Comparison of ENCODE assay signal across 9 cellular contexts in the genomic region with DNA sequence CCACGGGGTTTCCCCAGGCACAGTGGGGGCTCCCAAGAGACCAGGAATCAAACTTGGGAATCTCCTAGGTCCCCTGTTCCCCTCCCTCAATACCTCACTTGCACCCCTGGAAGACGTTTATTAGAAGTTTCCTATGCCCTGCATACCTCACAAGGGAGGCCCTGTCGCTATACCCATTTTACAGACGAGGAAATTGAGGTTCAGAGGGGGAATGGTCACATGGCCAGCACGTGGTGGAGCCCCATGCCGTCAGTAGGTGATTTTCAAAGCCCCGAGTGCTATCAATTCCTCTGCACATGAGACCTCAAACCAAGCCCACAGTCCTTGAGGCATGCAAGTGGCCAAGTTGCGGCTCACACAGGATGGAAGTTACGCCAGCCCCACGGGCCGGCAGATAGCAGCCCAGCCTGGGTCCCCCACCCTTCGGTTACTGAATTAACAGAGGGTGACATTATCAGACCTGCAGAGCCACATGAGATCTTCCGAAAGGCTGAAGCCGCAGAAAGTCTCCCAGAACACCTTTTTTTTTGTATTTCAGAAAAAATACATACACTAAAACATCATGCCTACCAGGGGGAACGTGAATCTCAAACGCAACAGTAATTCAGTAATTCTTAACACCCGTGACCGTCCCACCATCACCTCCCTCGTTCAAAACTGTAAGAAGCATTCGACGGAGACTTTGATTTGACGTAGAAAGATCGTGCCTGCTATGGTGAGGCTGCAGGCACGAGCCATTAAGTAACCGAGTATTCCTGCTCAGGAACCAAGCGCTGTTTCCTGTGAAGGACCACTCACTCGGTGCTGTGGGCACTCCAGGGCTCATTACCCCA.
DNase-seq lines count a peak whose midpoint lies in the region; ATAC-seq and TF ChIP-seq lines count a peak whose summit lies in the region.
"Had no signal": no experiment of that assay in that cellular context is flagged by ENCODE, and none has a peak within 500 bp of the region (broad histone marks: within the 10 kb centered on the region; RNA-seq: fewer than 3 reads in every experiment).

No MANE protein-coding gene starts in this region.

- no peak for TF ChIP-seq POLR2A in Peyer's patch (IDR thresholded peaks at IDR 0.05)

- TF ChIP-seq CTCF in Peyer's patch (IDR thresholded peaks at IDR 0.05), result no peak
- TF ChIP-seq CTCF in dorsolateral prefrontal cortex (IDR thresholded peaks at IDR 0.05 in 54 of 56, conservative IDR thresholded peaks at IDR 0.05 in 2 of 56; ENCODE audit: low read depth in 1 of 56, partially characterized antibody in 56 of 56), result no peak

- no peaks in the 10 kb centered on the region for H3K9me3 ChIP-seq in Peyer's patch
- H3K9me3 ChIP-seq: MG63 had no signal

- no peaks in the 10 kb centered on the region for H3K36me3 Mint-ChIP-seq in natural killer cell treated with Interleukin-12 subunit alpha and Interleukin-12 subunit beta and Interleukin-15 and Interleukin-18, amount 100 ng/mL, for 72 hours

- peak overlapping the region; percentile 63 for H3K4me3 Mint-ChIP-seq in natural killer cell treated with Interleukin-12 subunit alpha and Interleukin-12 subunit beta and Interleukin-15 and Interleukin-18, amount 100 ng/mL, for 72 hours

- ATAC-seq in natural killer cell treated with Interleukin-12 subunit alpha and Interleukin-12 subunit beta and Interleukin-15 and Interleukin-18, amount 100 ng/mL, for 72 hours, result peak; percentile 87 to 90
- ATAC-seq in GM18873 (IDR thresholded peaks at IDR 0.05; ENCODE audit: low FRiP score, unreplicated experiment) (no peak), GM18520 (IDR thresholded peaks at IDR 0.05; ENCODE audit: unreplicated experiment) (no peak)

- H3K4me3 ChIP-seq in Peyer's patch (peak overlapping the region in 2 of 4 donors; percentile 11 to 22), dorsolateral prefrontal cortex (peak overlapping the region in 14 of 59 donors; percentile 0 to 40 (median 24))
- H3K4me3 ChIP-seq: MG63 had no signal

- peak overlapping the region; percentile 41 to 45 for H3K27ac Mint-ChIP-seq in natural killer cell treated with Interleukin-12 subunit alpha and Interleukin-12 subunit beta and Interleukin-15 and Interleukin-18, amount 100 ng/mL, for 72 hours

- peaks cover 0 to 3% of the 10 kb centered on the region in 2 donors for H3K27me3 Mint-ChIP-seq in natural killer cell treated with Interleukin-12 subunit alpha and Interleukin-12 subunit beta and Interleukin-15 and Interleukin-18, amount 100 ng/mL, for 72 hours

- H3K4me1 ChIP-seq in Peyer's patch, result peaks cover 0 to 61% (median 9%) of the 10 kb centered on the region in 4 donors

- H3K4me1 Mint-ChIP-seq in natural killer cell treated with Interleukin-12 subunit alpha and Interleukin-12 subunit beta and Interleukin-15 and Interleukin-18, amount 100 ng/mL, for 72 hours (ENCODE audit: low read depth in 2 of 2), result peaks cover 16 to 33% of the 10 kb centered on the region in 2 donors

- intact Hi-C loops in dorsolateral prefrontal cortex (cut with DNase I), result no loop called here

- no peaks in the 10 kb centered on the region for H3K9me3 Mint-ChIP-seq in natural killer cell treated with Interleukin-12 subunit alpha and Interleukin-12 subunit beta and Interleukin-15 and Interleukin-18, amount 100 ng/mL, for 72 hours

- H3K27me3 ChIP-seq in Peyer's patch (no peaks in the 10 kb centered on the region), dorsolateral prefrontal cortex (no peaks in the 10 kb centered on the region)
- H3K27me3 ChIP-seq: MG63 had no signal

- DNase-seq in Peyer's patch (no peak), dorsolateral prefrontal cortex (no peak), SHP77 treated with DMSO at 0.1 percent for 48 hours (lab: John Stamatoyannopoulos, UW) (no peak)
- peak; percentile 87 for DNase-seq in natural killer cell treated with Interleukin-12 subunit alpha and Interleukin-12 subunit beta and Interleukin-15 and Interleukin-18, amount 100 ng/mL, for 72 hours (ENCODE audit: low spot score)
- DNase-seq: activated CD4-positive, alpha-beta T cell treated with anti-CD3 and anti-CD28 coated beads for 1 hour had no signal

- H3K27ac ChIP-seq in Peyer's patch (peak overlapping the region; percentile 64 to 95 (median 90)), dorsolateral prefrontal cortex (peak overlapping the region; percentile 10 to 92 (median 84)), temporal lobe (ENCODE audit: low read depth, low read length) (peak overlapping the region; percentile 20)

- peaks cover 0 to 46% (median 0%) of the 10 kb centered on the region in 3 donors for H3K36me3 ChIP-seq in Peyer's patch

Comparison
In these comparisons a context has a peak if more than half of its experiments do, and no peak if none do; other contexts are left out.
1. H3K27ac ChIP-seq: peak in every context shown above with its lines; median percentile 90 in Peyer's patch; 84 in dorsolateral prefrontal cortex; 20 in temporal lobe.
2. ATAC-seq: peak in natural killer cell treated with Interleukin-12 subunit alpha and Interleukin-12 subunit beta and Interleukin-15 and Interleukin-18, amount 100 ng/mL, for 72 hours (2 of 2); none in GM18873 (single experiment) and GM18520 (single experiment).